In the genomic region with DNA sequence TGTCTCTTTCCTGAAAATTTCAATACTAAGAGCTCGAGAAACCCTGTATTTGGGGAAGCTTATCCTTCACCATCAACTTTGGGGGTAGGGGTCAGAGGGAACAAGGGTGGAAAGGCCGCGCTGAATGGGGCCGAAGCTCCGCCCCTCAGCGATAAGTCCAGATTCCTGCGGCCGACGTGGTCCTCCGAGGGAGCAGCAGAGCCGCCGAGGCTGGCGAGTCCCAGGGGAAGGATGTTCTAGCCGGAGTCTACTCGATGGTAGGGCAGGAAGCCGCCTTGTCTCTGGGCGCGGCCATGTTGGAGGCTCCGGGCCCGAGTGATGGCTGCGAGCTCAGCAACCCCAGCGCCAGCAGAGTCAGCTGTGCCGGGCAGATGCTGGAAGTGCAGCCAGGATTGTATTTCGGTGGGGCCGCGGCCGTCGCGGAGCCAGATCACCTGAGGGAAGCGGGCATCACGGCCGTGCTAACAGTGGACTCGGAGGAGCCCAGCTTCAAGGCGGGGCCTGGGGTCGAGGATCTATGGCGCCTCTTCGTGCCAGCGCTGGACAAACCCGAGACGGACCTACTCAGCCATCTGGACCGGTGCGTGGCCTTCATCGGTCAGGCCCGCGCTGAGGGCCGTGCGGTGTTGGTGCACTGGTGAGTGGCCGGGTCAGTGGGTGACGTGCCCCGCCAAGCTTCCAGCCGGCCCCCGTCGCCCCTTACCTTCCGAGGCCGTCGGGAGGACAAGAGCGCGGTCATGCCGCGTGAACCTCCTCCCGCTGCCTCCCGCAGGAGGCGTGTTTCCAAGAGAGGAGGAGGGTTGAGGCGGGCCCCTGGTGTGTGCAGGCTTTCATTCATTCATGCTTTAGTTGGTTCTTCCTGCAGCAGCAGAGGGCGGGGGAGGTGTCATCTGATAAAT, we compare ENCODE assay signal across 1 cellular context.
TF ChIP-seq lines count a peak whose summit lies in the region.

A gene with protein sequence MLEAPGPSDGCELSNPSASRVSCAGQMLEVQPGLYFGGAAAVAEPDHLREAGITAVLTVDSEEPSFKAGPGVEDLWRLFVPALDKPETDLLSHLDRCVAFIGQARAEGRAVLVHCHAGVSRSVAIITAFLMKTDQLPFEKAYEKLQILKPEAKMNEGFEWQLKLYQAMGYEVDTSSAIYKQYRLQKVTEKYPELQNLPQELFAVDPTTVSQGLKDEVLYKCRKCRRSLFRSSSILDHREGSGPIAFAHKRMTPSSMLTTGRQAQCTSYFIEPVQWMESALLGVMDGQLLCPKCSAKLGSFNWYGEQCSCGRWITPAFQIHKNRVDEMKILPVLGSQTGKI (plus strand): TSS at position 278 of the 899 bp plus-strand sequence. CDS start 16 bp downstream, at position 294.

TF ChIP-seq in HepG2, 621 proteins besides CTCF, POLR2A, EP300 and RAD21 (continued from another document):
- TF ChIP-seq, protein P1, sequence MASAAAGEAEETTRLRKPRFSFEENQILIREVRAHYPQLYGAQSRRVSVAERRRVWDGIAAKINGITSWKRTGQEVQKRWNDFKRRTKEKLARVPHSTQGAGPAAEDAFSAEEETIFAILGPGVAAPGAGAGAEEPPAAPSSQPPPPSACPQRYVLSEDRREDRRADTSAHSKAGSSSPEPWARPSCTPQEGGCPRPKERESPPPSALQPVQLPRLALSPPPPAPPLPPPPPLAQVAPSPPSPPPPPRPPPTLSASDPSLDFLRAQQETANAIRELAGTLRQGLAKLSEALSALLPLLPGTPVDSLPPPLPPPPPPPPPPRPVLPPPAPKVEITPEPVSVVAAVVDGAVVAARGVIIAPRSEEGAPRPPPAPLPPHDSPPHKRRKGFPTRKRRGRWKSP (CRISPR knock-in tag; IDR thresholded peaks at IDR 0.05): peak; percentile 53; the same call in 1 of the 2 replicates
- TF ChIP-seq ZNF672 (CRISPR knock-in tag; IDR thresholded peaks at IDR 0.05) (no peak), PHF20 (CRISPR knock-in tag; IDR thresholded peaks at IDR 0.05) (peak; percentile 95), ZNF674 (CRISPR knock-in tag; IDR thresholded peaks at IDR 0.05; ENCODE audit: low read depth) (no peak), THAP11 (CRISPR knock-in tag; IDR thresholded peaks at IDR 0.05) (peak; percentile 86), ZSCAN22 (CRISPR knock-in tag; IDR thresholded peaks at IDR 0.05) (no peak), ARNTL (CRISPR knock-in tag; IDR thresholded peaks at IDR 0.05) (peak; percentile 29; the same call in 1 of the 2 replicates), RELA (CRISPR knock-in tag; IDR thresholded peaks at IDR 0.05) (no peak), HNRNPL (IDR thresholded peaks at IDR 0.05; ENCODE audit: low read depth, low read length) (peak; percentile 67; the same call in 1 of the 2 replicates), HDAC1 (CRISPR knock-in tag; IDR thresholded peaks at IDR 0.05) (peak; percentile 92), DMAP1 (CRISPR knock-in tag; IDR thresholded peaks at IDR 0.05) (peak; percentile 94), ARID2 (CRISPR knock-in tag; IDR thresholded peaks at IDR 0.05; ENCODE audit: borderline replicate concordance) (no peak), TBX2 (CRISPR knock-in tag; IDR thresholded peaks at IDR 0.05; ENCODE audit: borderline replicate concordance) (peak; percentile 83), CHD4 (IDR thresholded peaks at IDR 0.05; ENCODE audit: borderline replicate concordance, low read length) (no peak), ZSCAN30 (CRISPR knock-in tag; IDR thresholded peaks at IDR 0.05) (no peak), ZNF619 (CRISPR knock-in tag; IDR thresholded peaks at IDR 0.05) (peak; percentile 87), ZNF629 (CRISPR knock-in tag; conservative IDR thresholded peaks at IDR 0.05) (no peak), SNAI1 (CRISPR knock-in tag; IDR thresholded peaks at IDR 0.05; ENCODE audit: borderline replicate concordance) (0 out of 2 replicates have a peak, but pooled peaks have one; percentile 63), ZNF30 (CRISPR knock-in tag; IDR thresholded peaks at IDR 0.05) (no peak), FOXJ3 (CRISPR knock-in tag; IDR thresholded peaks at IDR 0.05; ENCODE audit: borderline replicate concordance) (peak; percentile 53; the same call in 1 of the 2 replicates), ZNF567 (CRISPR knock-in tag; IDR thresholded peaks at IDR 0.05; ENCODE audit: borderline replicate concordance) (no peak), TAF1 (CRISPR knock-in tag; IDR thresholded peaks at IDR 0.05) (peak; percentile 94)
- TF ChIP-seq, protein P2, sequence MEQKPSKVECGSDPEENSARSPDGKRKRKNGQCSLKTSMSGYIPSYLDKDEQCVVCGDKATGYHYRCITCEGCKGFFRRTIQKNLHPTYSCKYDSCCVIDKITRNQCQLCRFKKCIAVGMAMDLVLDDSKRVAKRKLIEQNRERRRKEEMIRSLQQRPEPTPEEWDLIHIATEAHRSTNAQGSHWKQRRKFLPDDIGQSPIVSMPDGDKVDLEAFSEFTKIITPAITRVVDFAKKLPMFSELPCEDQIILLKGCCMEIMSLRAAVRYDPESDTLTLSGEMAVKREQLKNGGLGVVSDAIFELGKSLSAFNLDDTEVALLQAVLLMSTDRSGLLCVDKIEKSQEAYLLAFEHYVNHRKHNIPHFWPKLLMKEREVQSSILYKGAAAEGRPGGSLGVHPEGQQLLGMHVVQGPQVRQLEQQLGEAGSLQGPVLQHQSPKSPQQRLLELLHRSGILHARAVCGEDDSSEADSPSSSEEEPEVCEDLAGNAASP (CRISPR knock-in tag; IDR thresholded peaks at IDR 0.05; ENCODE audit: borderline replicate concordance): peak; percentile 50
- TF ChIP-seq, protein P3, sequence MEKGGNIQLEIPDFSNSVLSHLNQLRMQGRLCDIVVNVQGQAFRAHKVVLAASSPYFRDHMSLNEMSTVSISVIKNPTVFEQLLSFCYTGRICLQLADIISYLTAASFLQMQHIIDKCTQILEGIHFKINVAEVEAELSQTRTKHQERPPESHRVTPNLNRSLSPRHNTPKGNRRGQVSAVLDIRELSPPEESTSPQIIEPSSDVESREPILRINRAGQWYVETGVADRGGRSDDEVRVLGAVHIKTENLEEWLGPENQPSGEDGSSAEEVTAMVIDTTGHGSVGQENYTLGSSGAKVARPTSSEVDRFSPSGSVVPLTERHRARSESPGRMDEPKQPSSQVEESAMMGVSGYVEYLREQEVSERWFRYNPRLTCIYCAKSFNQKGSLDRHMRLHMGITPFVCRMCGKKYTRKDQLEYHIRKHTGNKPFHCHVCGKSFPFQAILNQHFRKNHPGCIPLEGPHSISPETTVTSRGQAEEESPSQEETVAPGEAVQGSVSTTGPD (CRISPR knock-in tag; IDR thresholded peaks at IDR 0.05): peak; percentile 39; the same call in 1 of the 2 replicates
- TF ChIP-seq, protein P4, sequence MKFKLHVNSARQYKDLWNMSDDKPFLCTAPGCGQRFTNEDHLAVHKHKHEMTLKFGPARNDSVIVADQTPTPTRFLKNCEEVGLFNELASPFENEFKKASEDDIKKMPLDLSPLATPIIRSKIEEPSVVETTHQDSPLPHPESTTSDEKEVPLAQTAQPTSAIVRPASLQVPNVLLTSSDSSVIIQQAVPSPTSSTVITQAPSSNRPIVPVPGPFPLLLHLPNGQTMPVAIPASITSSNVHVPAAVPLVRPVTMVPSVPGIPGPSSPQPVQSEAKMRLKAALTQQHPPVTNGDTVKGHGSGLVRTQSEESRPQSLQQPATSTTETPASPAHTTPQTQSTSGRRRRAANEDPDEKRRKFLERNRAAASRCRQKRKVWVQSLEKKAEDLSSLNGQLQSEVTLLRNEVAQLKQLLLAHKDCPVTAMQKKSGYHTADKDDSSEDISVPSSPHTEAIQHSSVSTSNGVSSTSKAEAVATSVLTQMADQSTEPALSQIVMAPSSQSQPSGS (CRISPR knock-in tag; IDR thresholded peaks at IDR 0.05): 0 out of 2 replicates have a peak, but pooled peaks have one; percentile 21
- TF ChIP-seq, protein P5, sequence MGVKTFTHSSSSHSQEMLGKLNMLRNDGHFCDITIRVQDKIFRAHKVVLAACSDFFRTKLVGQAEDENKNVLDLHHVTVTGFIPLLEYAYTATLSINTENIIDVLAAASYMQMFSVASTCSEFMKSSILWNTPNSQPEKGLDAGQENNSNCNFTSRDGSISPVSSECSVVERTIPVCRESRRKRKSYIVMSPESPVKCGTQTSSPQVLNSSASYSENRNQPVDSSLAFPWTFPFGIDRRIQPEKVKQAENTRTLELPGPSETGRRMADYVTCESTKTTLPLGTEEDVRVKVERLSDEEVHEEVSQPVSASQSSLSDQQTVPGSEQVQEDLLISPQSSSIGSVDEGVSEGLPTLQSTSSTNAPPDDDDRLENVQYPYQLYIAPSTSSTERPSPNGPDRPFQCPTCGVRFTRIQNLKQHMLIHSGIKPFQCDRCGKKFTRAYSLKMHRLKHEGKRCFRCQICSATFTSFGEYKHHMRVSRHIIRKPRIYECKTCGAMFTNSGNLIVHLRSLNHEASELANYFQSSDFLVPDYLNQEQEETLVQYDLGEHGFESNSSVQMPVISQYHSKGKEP (CRISPR knock-in tag; IDR thresholded peaks at IDR 0.05): 0 out of 2 replicates have a peak, but pooled peaks have one; percentile 12
- TF ChIP-seq, protein P6, sequence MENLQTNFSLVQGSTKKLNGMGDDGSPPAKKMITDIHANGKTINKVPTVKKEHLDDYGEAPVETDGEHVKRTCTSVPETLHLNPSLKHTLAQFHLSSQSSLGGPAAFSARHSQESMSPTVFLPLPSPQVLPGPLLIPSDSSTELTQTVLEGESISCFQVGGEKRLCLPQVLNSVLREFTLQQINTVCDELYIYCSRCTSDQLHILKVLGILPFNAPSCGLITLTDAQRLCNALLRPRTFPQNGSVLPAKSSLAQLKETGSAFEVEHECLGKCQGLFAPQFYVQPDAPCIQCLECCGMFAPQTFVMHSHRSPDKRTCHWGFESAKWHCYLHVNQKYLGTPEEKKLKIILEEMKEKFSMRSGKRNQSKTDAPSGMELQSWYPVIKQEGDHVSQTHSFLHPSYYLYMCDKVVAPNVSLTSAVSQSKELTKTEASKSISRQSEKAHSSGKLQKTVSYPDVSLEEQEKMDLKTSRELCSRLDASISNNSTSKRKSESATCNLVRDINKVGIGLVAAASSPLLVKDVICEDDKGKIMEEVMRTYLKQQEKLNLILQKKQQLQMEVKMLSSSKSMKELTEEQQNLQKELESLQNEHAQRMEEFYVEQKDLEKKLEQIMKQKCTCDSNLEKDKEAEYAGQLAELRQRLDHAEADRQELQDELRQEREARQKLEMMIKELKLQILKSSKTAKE (CRISPR knock-in tag; IDR thresholded peaks at IDR 0.05; ENCODE audit: borderline replicate concordance): no peak
